10 cellular contexts compared by ENCODE assay signal in the genomic region with DNA sequence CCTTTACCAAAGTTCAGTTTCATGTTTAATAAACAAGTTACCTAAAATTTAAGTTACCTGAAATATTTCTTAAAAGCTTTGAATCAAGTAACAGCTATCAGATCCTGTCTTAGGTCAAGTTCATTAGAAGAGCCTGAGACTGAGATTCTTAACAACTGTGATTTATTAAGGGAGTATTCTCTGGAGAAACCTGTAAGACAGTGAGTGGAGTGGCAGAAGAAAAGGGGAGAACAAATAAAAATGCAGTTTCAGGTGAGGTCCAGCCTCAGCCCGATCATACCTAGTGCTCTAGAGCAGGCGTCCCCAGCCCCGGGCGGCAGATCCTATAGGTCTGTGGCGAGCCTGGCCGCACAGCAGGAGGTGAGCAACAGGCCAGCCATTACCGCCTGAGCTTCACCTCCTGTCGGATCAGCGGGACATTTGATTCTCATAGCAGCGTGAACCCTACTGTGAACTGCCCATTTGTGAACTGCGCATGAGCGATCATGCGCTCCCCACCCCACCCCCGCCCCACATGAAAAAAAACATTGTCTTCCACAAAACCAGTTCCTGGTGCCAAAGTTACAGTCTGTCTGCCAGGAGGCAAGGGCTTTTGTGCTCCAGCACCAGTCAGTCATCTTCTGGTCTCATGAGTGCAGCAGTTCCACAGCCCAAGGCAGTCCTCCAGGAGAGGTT. TPM values are rescaled to one million over a fixed set of nuclear protein-coding genes. Genes with fewer than 3 reads are reported as not detected.
DNase-seq lines count a peak whose midpoint lies in the region; ATAC-seq and TF ChIP-seq lines count a peak whose summit lies in the region.
"Had no signal": no experiment of that assay in that cellular context is flagged by ENCODE, and none has a peak within 500 bp of the region (broad histone marks: within the 10 kb centered on the region; RNA-seq: fewer than 3 reads in every experiment).

No MANE protein-coding gene starts in this region.

- H3K36me3 Mint-ChIP-seq in Caco-2 (ENCODE audit: insufficient read depth, unreplicated experiment): no peaks in the 10 kb centered on the region
- H3K36me3 Mint-ChIP-seq in mesothelial cell of epicardium: no peaks in the 10 kb centered on the region

- no peaks in the 10 kb centered on the region for H3K4me1 ChIP-seq in Caco-2

- POLR2A ChIA-PET in Caco-2 (lab: Charles Lee): interaction anchor here (0.6 kb wide), 1 partner anchor 1839 kb away, joined by 4 read pairs; no protein-coding TSS in a partner anchor

- no peaks in the 10 kb centered on the region for H3K9me3 ChIP-seq in Caco-2

- H3K4me3 Mint-ChIP-seq in Caco-2 (ENCODE audit: unreplicated experiment) (no peak overlapping the region), mesothelial cell of epicardium (peak overlapping the region; percentile 58)

- no peaks in the 10 kb centered on the region for H3K9me3 Mint-ChIP-seq in Caco-2 (ENCODE audit: unreplicated experiment)
- H3K9me3 Mint-ChIP-seq in mesothelial cell of epicardium: peaks cover 23% of the 10 kb centered on the region

- H3K4me3 ChIP-seq in Caco-2 (ENCODE audit: low read depth, low read length): no peak overlapping the region

- no peaks in the 10 kb centered on the region for H3K36me3 ChIP-seq in Caco-2 (ENCODE audit: control insufficient read depth, insufficient read depth, low read length)

- intact Hi-C loops in Caco-2 (cut with micrococcal nuclease; ENCODE audit: unreplicated experiment): loop anchor here (10.0 kb wide), 1 partner anchor 231 kb away; no protein-coding TSS in a partner anchor

- no peak for ATAC-seq in GM19455 (IDR thresholded peaks at IDR 0.05; ENCODE audit: unreplicated experiment)

- DNase-seq in Caco-2: peak; percentile 2 to 33
- peak; percentile 30 for DNase-seq in NCI-H1417 treated with DMSO at 0.1 percent for 48 hours (lab: John Stamatoyannopoulos, UW)
- peak; percentile 83 for DNase-seq in cerebellar cortex (ENCODE audit: low spot score)
- peak in 1 of 2 experiments; percentile 43 for DNase-seq in mesothelial cell of epicardium (ENCODE audit: low spot score in 2 of 2, unreplicated experiment in 2 of 2)
- no peak for DNase-seq in activated CD4-positive, alpha-beta T cell treated with anti-CD3 and anti-CD28 coated beads, Interleukin-2, amount 50 U/mL, for 1 hour
- no peak for DNase-seq in DMS114 treated with DMSO at 0.1 percent for 48 hours (lab: John Stamatoyannopoulos, UW; ENCODE audit: unreplicated experiment)
- DNase-seq in stimulated activated naive CD4-positive, alpha-beta T cell treated with Interleukin-2 at 50 U/mL for 16 hours (lab: John Stamatoyannopoulos, UW): no peak
- DNase-seq: Calu3; stimulated activated CD8-positive, alpha-beta memory T cell treated with anti-CD3 and anti-CD28 coated beads, Interleukin-4, amount 100 ng/mL, for 48 hours had no signal

- no peak for TF ChIP-seq CTCF in Caco-2 (IDR thresholded peaks at IDR 0.05; ENCODE audit: insufficient read depth in 1 of 2, low read depth in 1 of 2, low read length in 1 of 2, severe bottlenecking in 1 of 2, unreplicated experiment in 1 of 2)
- TF ChIP-seq CTCF in mesothelial cell of epicardium (IDR thresholded peaks at IDR 0.05; ENCODE audit: unreplicated experiment): no peak

- BruUV-seq in Caco-2 (replicated peaks; lab: Mats Ljungman, UMichigan): no TSS peak

- H3K27me3 ChIP-seq in Caco-2 (replicated peaks; ENCODE audit: control insufficient read depth, insufficient read depth, low read length): no peaks in the 10 kb centered on the region

- no peaks in the 10 kb centered on the region for H3K4me1 Mint-ChIP-seq in Caco-2 (ENCODE audit: low read depth, unreplicated experiment)
- H3K4me1 Mint-ChIP-seq in mesothelial cell of epicardium: peaks cover 14% of the 10 kb centered on the region

- H3K27ac Mint-ChIP-seq in Caco-2 (ENCODE audit: unreplicated experiment): no peak overlapping the region
- H3K27ac Mint-ChIP-seq in mesothelial cell of epicardium: peak overlapping the region; percentile 59

- CTCF ChIA-PET in Caco-2 (lab: Charles Lee): no interaction called here

- H3K27me3 Mint-ChIP-seq in Caco-2 (ENCODE audit: insufficient read depth, unreplicated experiment) (peaks cover 5% of the 10 kb centered on the region), mesothelial cell of epicardium (ENCODE audit: low read depth) (peaks cover 1% of the 10 kb centered on the region)

RNA-seq across cellular contexts. Expression of gene ADGRB3, which starts 59.2 kb away (rescaled TPM):
- total RNA-seq in Caco-2 (2022) (0.18 TPM in 1 of 2 replicates, not detected in the other), mesothelial cell of epicardium (13.9 to 14.9 TPM (median 14.8 TPM) in 3 replicates)

Comparison
In these comparisons a context has a peak if more than half of its experiments do, and no peak if none do; other contexts are left out.
1. DNase-seq: peak in Caco-2 (2 of 2), NCI-H1417 treated with DMSO at 0.1 percent for 48 hours (single experiment) and cerebellar cortex (single experiment); none in activated CD4-positive, alpha-beta T cell treated with anti-CD3 and anti-CD28 coated beads, Interleukin-2, amount 50 U/mL, for 1 hour (single experiment), DMS114 treated with DMSO at 0.1 percent for 48 hours (single experiment) and stimulated activated naive CD4-positive, alpha-beta T cell treated with Interleukin-2 at 50 U/mL for 16 hours (single experiment).
2. RNA of gene ADGRB3, which starts 59.2 kb away (total RNA-seq): 13.9 to 14.9 TPM in mesothelial cell of epicardium; 0.18 TPM in Caco-2; every median in the first group is over 10 times any median in the second.